ENCODE assay signal across 18 cellular contexts in genomic region chr7:70312336-70312735, GRCh38.
"Had no signal": no experiment of that assay in that cellular context is flagged by ENCODE, and none has a peak within 500 bp of the region (broad histone marks: within the 10 kb centered on the region; RNA-seq: fewer than 3 reads in every experiment).

No MANE protein-coding gene starts in this region.

- H3K36me3 ChIP-seq: colonic mucosa, lower lobe of right lung, thoracic aorta, upper lobe of left lung had no signal

- H3K4me3 Mint-ChIP-seq: activated T-cell treated with anti-CD3 and anti-CD28 coated beads, Interleukin-2, amount 50 U/mL, for 72 hours; natural killer cell treated with Interleukin-12 subunit alpha and Interleukin-12 subunit beta and Interleukin-15 and Interleukin-18, amount 100 ng/mL, for 72 hours; T-helper 2 cell treated with Interferon-gamma antibody and Interleukin-4, amounts not matched to agents 5 μg/mL and 100 μg/mL, for 36 hours had no signal

- H3K27me3 ChIP-seq: body of pancreas, colonic mucosa, foreskin keratinocyte, hepatocyte, upper lobe of left lung had no signal

- DNase-seq: activated gamma-delta T cell treated with Interleukin-2 at 50 U/mL for 16 hours; activated T-cell treated with anti-CD3 and anti-CD28 coated beads, Interleukin-2, amount 50 U/mL, for 72 hours; body of pancreas; colonic mucosa; foreskin keratinocyte; islet precursor cell; left colon; lower lobe of right lung; stimulated activated CD4-positive, alpha-beta T cell treated with anti-CD3 and anti-CD28 coated beads, Interleukin-4, amount 100 ng/mL, for 1 hour; SW 1271; upper lobe of left lung had no signal

- H3K27ac ChIP-seq: body of pancreas, colonic mucosa, foreskin keratinocyte, hepatocyte, lower lobe of right lung, parathyroid adenoma, thoracic aorta, upper lobe of left lung had no signal

- H3K4me1 ChIP-seq: body of pancreas, colonic mucosa, lower lobe of right lung, parathyroid adenoma had no signal

- H3K9me3 ChIP-seq: body of pancreas, colonic mucosa, lower lobe of right lung, thoracic aorta, upper lobe of left lung had no signal

- H3K4me3 ChIP-seq: body of pancreas, colonic mucosa, hepatocyte, lower lobe of right lung, smooth muscle cell, thoracic aorta, upper lobe of left lung had no signal

- H3K27ac Mint-ChIP-seq: activated T-cell treated with anti-CD3 and anti-CD28 coated beads, Interleukin-2, amount 50 U/mL, for 72 hours; T-helper 2 cell treated with Interferon-gamma antibody and Interleukin-4, amounts not matched to agents 5 μg/mL and 100 μg/mL, for 36 hours had no signal

- H3K9me3 Mint-ChIP-seq: natural killer cell treated with Interleukin-12 subunit alpha and Interleukin-12 subunit beta and Interleukin-15 and Interleukin-18, amount 100 ng/mL, for 72 hours had no signal

- ATAC-seq: body of pancreas, foreskin keratinocyte, left colon, lower lobe of right lung, sciatic nerve had no signal
